ENCODE assay signal across 15 cellular contexts in the genomic region with DNA sequence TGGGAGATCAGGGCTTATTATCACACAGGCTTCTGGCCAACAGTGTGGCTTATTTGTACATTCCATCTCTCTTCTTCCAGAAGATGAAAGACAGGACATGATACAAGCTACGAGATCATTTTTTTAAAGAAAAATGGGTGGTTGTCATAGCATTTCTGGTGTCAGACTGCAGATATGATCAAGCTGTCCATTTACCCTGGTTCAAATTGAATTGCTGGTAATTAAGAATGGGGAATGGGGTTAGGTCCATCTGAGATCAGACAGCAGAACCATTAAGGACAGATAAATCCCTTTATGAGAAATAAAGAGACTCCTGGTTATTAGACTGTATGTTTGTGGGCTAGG.
"Had no signal": no experiment of that assay in that cellular context is flagged by ENCODE, and none has a peak within 500 bp of the region (broad histone marks: within the 10 kb centered on the region; RNA-seq: fewer than 3 reads in every experiment).

No MANE protein-coding gene starts in this region.

- H3K4me2 ChIP-seq: smooth muscle cell had no signal

- DNase-seq: activated gamma-delta T cell; central memory CD4-positive, alpha-beta T cell; T1000; upper lobe of right lung had no signal

- H3K4me3 Mint-ChIP-seq: activated T-helper 1 cell treated with anti-CD3 and anti-CD28 coated beads, Interleukin-12 subunit alpha, Interleukin-12 subunit beta, Interleukin-2, Interleukin-4 antibody, amounts not matched to agents 30 ng/mL and 10 ng/mL and 1 ng/mL, durations not matched to agents 14 hours and 24 hours and 36 hours; dendritic cell treated with granulocyte-macrophage colony-stimulating factor and Interleukin-4, amounts not matched to agents 40 ng/mL and 50 ng/mL, for 4 days; endodermal cell; nephron; T-helper 17 cell had no signal

- H3K4me1 ChIP-seq: suprapubic skin had no signal

- H3K9me3 ChIP-seq: lower lobe of right lung, suprapubic skin, tibial artery, upper lobe of right lung had no signal

- H3K36me3 ChIP-seq: brain microvascular endothelial cell, lower lobe of right lung, suprapubic skin, tibial artery, upper lobe of right lung, WERI-Rb-1 had no signal

- H3K9me3 Mint-ChIP-seq: activated T-helper 1 cell treated with anti-CD3 and anti-CD28 coated beads, Interleukin-12 subunit alpha, Interleukin-12 subunit beta, Interleukin-2, Interleukin-4 antibody, amounts not matched to agents 30 ng/mL and 10 ng/mL and 1 ng/mL, durations not matched to agents 14 hours and 24 hours and 36 hours; dendritic cell treated with granulocyte-macrophage colony-stimulating factor and Interleukin-4, amounts not matched to agents 40 ng/mL and 50 ng/mL, for 4 days; endodermal cell; nephron had no signal

- H3K4me3 ChIP-seq: lower lobe of right lung, smooth muscle cell, suprapubic skin, tibial artery, upper lobe of right lung had no signal

- H3K27me3 ChIP-seq: brain microvascular endothelial cell, suprapubic skin, tibial artery, upper lobe of right lung had no signal

- H3K27ac Mint-ChIP-seq: activated T-helper 1 cell treated with anti-CD3 and anti-CD28 coated beads, Interleukin-12 subunit alpha, Interleukin-12 subunit beta, Interleukin-2, Interleukin-4 antibody, amounts not matched to agents 30 ng/mL and 10 ng/mL and 1 ng/mL, durations not matched to agents 14 hours and 24 hours and 36 hours; dendritic cell treated with granulocyte-macrophage colony-stimulating factor and Interleukin-4, amounts not matched to agents 40 ng/mL and 50 ng/mL, for 4 days; endodermal cell; nephron; T-helper 17 cell had no signal

- H3K27ac ChIP-seq: brain microvascular endothelial cell, lower lobe of right lung, suprapubic skin, tibial artery, upper lobe of right lung, WERI-Rb-1 had no signal
